19 cellular contexts compared by ENCODE assay signal in the genomic region with DNA sequence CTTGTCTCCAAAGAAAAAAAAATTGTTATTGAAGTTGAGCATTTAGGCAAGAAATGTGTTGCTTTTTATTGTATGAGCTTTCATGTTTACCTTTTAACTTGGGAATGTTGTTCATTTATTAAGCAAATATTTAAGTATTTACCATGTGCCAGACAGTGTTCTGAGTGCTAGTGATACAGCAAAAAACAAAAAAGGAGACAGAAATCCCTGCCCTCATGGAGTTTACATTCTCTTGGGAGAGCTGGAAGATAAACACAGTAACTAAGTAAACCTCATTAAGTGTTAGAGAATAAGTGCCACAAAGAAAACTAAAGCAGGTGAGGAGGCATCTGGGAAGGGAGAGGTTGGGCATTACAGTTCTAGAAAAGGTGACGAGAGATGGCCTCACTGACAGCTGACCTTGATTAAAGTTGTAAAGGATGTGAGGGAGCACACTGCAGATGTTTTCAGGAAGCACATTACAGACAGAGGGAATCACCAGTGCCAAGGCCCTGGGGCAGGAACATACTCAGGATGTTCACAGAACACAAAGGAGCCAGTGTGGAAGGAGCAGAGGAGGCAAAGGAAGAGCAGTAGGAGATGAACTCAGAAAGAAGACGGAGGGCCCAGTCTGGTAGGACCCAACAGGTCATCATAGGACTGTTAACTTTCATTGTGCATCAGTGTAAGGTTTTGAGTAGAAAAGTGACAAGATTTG.
"Had no signal": no experiment of that assay in that cellular context is flagged by ENCODE, and none has a peak within 500 bp of the region (broad histone marks: within the 10 kb centered on the region; RNA-seq: fewer than 3 reads in every experiment).

No MANE protein-coding gene starts in this region.

- H3K9me3 Mint-ChIP-seq: naive thymus-derived CD8-positive, alpha-beta T cell; stimulated activated naive B cell treated with anti-CD40 and anti-IgM and Interleukin-4, amounts not matched to agents 10 μg/mL and 1 μg/mL and 100 μg/mL, for 72 hours had no signal

- DNase-seq: cortex of kidney; dorsolateral prefrontal cortex; effector CD8-positive, alpha-beta T cell; gastrocnemius medialis; glutamatergic neuron; islet precursor cell; mammary epithelial cell; naive thymus-derived CD8-positive, alpha-beta T cell; psoas muscle; retina; spleen; stimulated activated CD4-positive, alpha-beta T cell treated with anti-CD3 and anti-CD28 coated beads, Interleukin-15, amount 100 ng/mL, for 24 hours; stimulated activated CD4-positive, alpha-beta T cell treated with anti-CD3 and anti-CD28 coated beads, Interleukin-1b, Interleukin-23, amount 100 ng/mL, for 48 hours; stimulated activated CD4-positive, alpha-beta T cell treated with anti-CD3 and anti-CD28 coated beads, Interleukin-4, amount 100 ng/mL, for 24 hours; stimulated activated naive B cell treated with anti-CD40 and anti-IgM and Interleukin-4, amounts not matched to agents 10 μg/mL and 1 μg/mL and 100 μg/mL, for 72 hours; trophoblast cell had no signal

- H3K27me3 Mint-ChIP-seq: naive thymus-derived CD8-positive, alpha-beta T cell; stimulated activated naive B cell treated with anti-CD40 and anti-IgM and Interleukin-4, amounts not matched to agents 10 μg/mL and 1 μg/mL and 100 μg/mL, for 72 hours had no signal

- H3K27ac Mint-ChIP-seq: stimulated activated naive B cell treated with anti-CD40 and anti-IgM and Interleukin-4, amounts not matched to agents 10 μg/mL and 1 μg/mL and 100 μg/mL, for 72 hours had no signal

- H3K4me3 Mint-ChIP-seq: stimulated activated naive B cell treated with anti-CD40 and anti-IgM and Interleukin-4, amounts not matched to agents 10 μg/mL and 1 μg/mL and 100 μg/mL, for 72 hours had no signal

- ATAC-seq: esophagus mucosa; gastrocnemius medialis; left lobe of liver; naive thymus-derived CD8-positive, alpha-beta T cell; psoas muscle; sciatic nerve; stimulated activated naive B cell treated with anti-CD40 and anti-IgM and Interleukin-4, amounts not matched to agents 10 μg/mL and 1 μg/mL and 100 μg/mL, for 72 hours had no signal
